6 cellular contexts compared by ENCODE assay signal in genomic region chr20:63538204-63539091, GRCh38. TPM values are rescaled to one million over a fixed set of nuclear protein-coding genes. Genes with fewer than 3 reads are reported as not detected.
DNase-seq lines count a peak whose midpoint lies in the region; ATAC-seq and TF ChIP-seq lines count a peak whose summit lies in the region.

No MANE protein-coding gene starts in this region.

- H3K27me3 Mint-ChIP-seq in H9 (ENCODE audit: low read depth): no peaks in the 10 kb centered on the region

- no peak overlapping the region for H2BK120ac ChIP-seq in H9 (ENCODE audit: low read depth, low read length, poor library complexity, severe bottlenecking)

- no peaks in the 10 kb centered on the region for H3K36me3 Mint-ChIP-seq in H9 (ENCODE audit: insufficient read depth in 1 of 3, low read depth in 3 of 3)

- no peaks in the 10 kb centered on the region for H3K27me3 ChIP-seq in H9 (ENCODE audit: insufficient read depth, low read length)
- H3K27me3 ChIP-seq in heart left ventricle: peaks cover 0 to 38% (median 2%) of the 10 kb centered on the region in 9 donors
- no peaks in the 10 kb centered on the region for H3K27me3 ChIP-seq in vagina

- H4K8ac ChIP-seq in H9 (replicated peaks; ENCODE audit: insufficient read length, low read depth, low read length): no peak overlapping the region

- no peak overlapping the region; the same call in 1 of the 2 replicates for H3K14ac ChIP-seq in H9 (ENCODE audit: insufficient read depth, low read length)

- no peaks in the 10 kb centered on the region for H3K23me2 ChIP-seq in H9 (ENCODE audit: insufficient read length, low read depth, low read length, poor library complexity, severe bottlenecking)

- H3T11ph ChIP-seq in H9 (ENCODE audit: low read length): no peak overlapping the region

- H3K4ac ChIP-seq in H9 (ENCODE audit: low read depth, low read length): no peak overlapping the region

- no peak overlapping the region for H2AFZ ChIP-seq in H9 (ENCODE audit: low read length)

- H4K20me1 ChIP-seq in H9 (ENCODE audit: control insufficient read depth, insufficient read depth, insufficient read length): no peaks in the 10 kb centered on the region

- no peak overlapping the region for H3K56ac ChIP-seq in H9 (ENCODE audit: insufficient read length, low read depth, low read length)

- no peak overlapping the region for H4K91ac ChIP-seq in H9 (ENCODE audit: insufficient read length, low read depth, low read length)

- H3K9me3 Mint-ChIP-seq in H9: no peaks in the 10 kb centered on the region

- H2BK20ac ChIP-seq in H9 (ENCODE audit: low read depth, low read length, poor library complexity, severe bottlenecking): no peak overlapping the region

- H3K9me3 ChIP-seq in H9 (ENCODE audit: control insufficient read depth, low read depth, low read length): no peaks in the 10 kb centered on the region
- no peaks in the 10 kb centered on the region for H3K9me3 ChIP-seq in heart left ventricle
- no peaks in the 10 kb centered on the region for H3K9me3 ChIP-seq in vagina

- H3K79me2 ChIP-seq in H9 (ENCODE audit: insufficient read depth, low read length): no peaks in the 10 kb centered on the region

- ATAC-seq in heart left ventricle (peak in 3 of 4 donors; percentile 6 to 52 (median 41)), HG03432 (IDR thresholded peaks at IDR 0.05; ENCODE audit: unreplicated experiment) (no peak), GM21447 (IDR thresholded peaks at IDR 0.05; ENCODE audit: unreplicated experiment) (no peak)

- H3K4me3 Mint-ChIP-seq in H9: peak overlapping the region; percentile 49 to 55; a peak in 3 of 5 replicates

- no peak overlapping the region for H2BK12ac ChIP-seq in H9 (ENCODE audit: insufficient read length, low read depth, low read length)

- H3K36me3 ChIP-seq in heart left ventricle (no peaks in the 10 kb centered on the region), vagina (no peaks in the 10 kb centered on the region)

- peak overlapping the region; percentile 9 for H3K4me2 ChIP-seq in H9 (ENCODE audit: insufficient read depth, insufficient read length, low read length)

- H2BK5ac ChIP-seq in H9 (ENCODE audit: insufficient read length, low read length): no peak overlapping the region

- no peak overlapping the region for H4K5ac ChIP-seq in H9 (ENCODE audit: insufficient read length, low read depth, low read length)

- H3K4me3 ChIP-seq in heart left ventricle (peak overlapping the region in 10 of 12 donors; percentile 15 to 51 (median 38)), vagina (peak overlapping the region; percentile 28 to 42)

- H3K18ac ChIP-seq in H9 (ENCODE audit: insufficient read length, low read depth, low read length): no peak overlapping the region

- H3K27ac ChIP-seq in H9 (ENCODE audit: insufficient read length, low read depth, low read length) (no peak overlapping the region), heart left ventricle (peak overlapping the region in 6 of 12 donors; percentile 12 to 91 (median 38)), vagina (peak overlapping the region; percentile 65)

- H3K4me1 ChIP-seq in H9 (ENCODE audit: insufficient read depth, low read length): no peaks in the 10 kb centered on the region
- peaks cover 0 to 28% (median 13%) of the 10 kb centered on the region in 12 donors for H3K4me1 ChIP-seq in heart left ventricle
- H3K4me1 ChIP-seq in vagina: peaks cover 47% of the 10 kb centered on the region

- H3K27ac Mint-ChIP-seq in H9: no peak overlapping the region

- no peaks in the 10 kb centered on the region for H3K79me1 ChIP-seq in H9 (ENCODE audit: insufficient read depth, low read depth, low read length, poor library complexity, severe bottlenecking)

- H2AK5ac ChIP-seq in H9 (ENCODE audit: insufficient read length, low read length): no peak overlapping the region

- no peak overlapping the region for H3K23ac ChIP-seq in H9 (ENCODE audit: insufficient read length, low read depth, low read length)

- H3K9ac ChIP-seq in H9 (ENCODE audit: extremely low read depth, insufficient read length, low read length): no peak overlapping the region

- TF ChIP-seq CTCF in H9 (conservative IDR thresholded peaks at IDR 0.05) (no peak; the same call in 1 of the 3 replicates), heart left ventricle (IDR thresholded peaks at IDR 0.05) (peak in 6 of 12 donors; percentile 13 to 52 (median 18)), vagina (IDR thresholded peaks at IDR 0.05) (peak in 1 of 3 experiments; percentile 57)

- no peak for TF ChIP-seq POLR2A in heart left ventricle (IDR thresholded peaks at IDR 0.05)
- TF ChIP-seq POLR2A in vagina (IDR thresholded peaks at IDR 0.05): no peak

- DNase-seq in H9 (no peak), RKO (ENCODE audit: low spot score) (peak; percentile 73), heart left ventricle (peak in 2 of 5 donors; percentile 53 to 58), vagina (ENCODE audit: extremely low spot score in 2 of 2) (no peak)

- peaks cover 3 to 8% of the 10 kb centered on the region in 2 experiments; a peak in 3 of 4 replicates for H3K4me1 Mint-ChIP-seq in H9

- H2BK15ac ChIP-seq in H9 (ENCODE audit: low read depth, low read length): no peak overlapping the region

- intact Hi-C loops in heart left ventricle (cut with DNase I): loop anchor here in 9 of 10 donors (1.0 to 10.0 kb wide), 16 partner anchors 39 to 586 kb away; partner anchors contain the start of genes ABHD16B (in 3 of the 9), TPD52L2 (in 3 of the 9) and STMN3 (in 1 of the 9)
- intact Hi-C loops in vagina (cut with DNase I): no loop called here

- WGBS in H9 (ENCODE audit: extremely low coverage, insufficient read length, low lambda C conversion rate): no CpG with 5 or more reads among the region's 27 CpGs
- WGBS in heart left ventricle, 4 donors: 49 to 58% (median 52%) methylated on average over 18 to 27 of the region's 27 CpGs

RNA-seq across cellular contexts. Expression of gene PTK6, which starts 1.3 kb away (rescaled TPM):
- total RNA-seq in H9 (2021) (0.44 and 0.46 TPM in 2 replicates), heart left ventricle (under 1 TPM in 3 of 9 donors, not detected in 6; 0.10 to 0.29 (median 0.14) TPM), vagina (25.8 TPM)
- polyA plus RNA-seq in heart left ventricle: under 1 TPM in 1 of 2 donors, not detected in 1; 0.04 TPM

RNA-seq across cellular contexts. Expression of gene SRMS, which starts 9.1 kb away (rescaled TPM):
- total RNA-seq in H9 (2021): 0.70 and 0.79 TPM in 2 replicates
- total RNA-seq in heart left ventricle: not detected
- polyA plus RNA-seq in heart left ventricle: not detected
- total RNA-seq in vagina: not detected

RNA-seq across cellular contexts. Expression of gene FNDC11, which starts 15.5 kb away (rescaled TPM):
- 2.5 and 2.7 TPM in 2 replicates for total RNA-seq in H9 (2021)
- under 1 TPM in 4 of 9 donors, not detected in 5; 0.16 to 0.23 (median 0.19) TPM for total RNA-seq in heart left ventricle
- under 1 TPM; 0.08 to 0.14 TPM for polyA plus RNA-seq in heart left ventricle
- not detected for total RNA-seq in vagina

RNA-seq across cellular contexts. Expression of gene PPDPF, which starts 17.9 kb away (rescaled TPM):
- total RNA-seq in H9 (2021) (149 and 153 TPM in 2 replicates), heart left ventricle (100 to 1,000 TPM; 182 to 424 (median 235) TPM), vagina (198 TPM)
- polyA plus RNA-seq in heart left ventricle: 100 to 1,000 TPM; 318 to 442 TPM

RNA-seq across cellular contexts. Expression of gene HELZ2, which starts 35.6 kb away (rescaled TPM):
- total RNA-seq in H9 (2021) (27.9 and 29.3 TPM in 2 replicates), heart left ventricle (10 to 100 TPM; 10.4 to 34.6 (median 20.9) TPM), vagina (31.4 TPM)
- 1 to 10 TPM; 7.2 to 8.8 TPM for polyA plus RNA-seq in heart left ventricle

Comparison
In these comparisons a context has a peak if more than half of its experiments do, and no peak if none do; other contexts are left out.
1. ATAC-seq: peak in heart left ventricle (3 of 4); none in HG03432 (single experiment) and GM21447 (single experiment).
2. RNA of gene PTK6, which starts 1.3 kb away (total RNA-seq): 25.8 TPM in vagina (single experiment); 0.44 to 0.46 TPM in H9 and 0.10 to 0.29 TPM in heart left ventricle; every median in the first group is over 10 times any median in the second.